In genomic region chr4:167290684-167291083, GRCh38 we compare ENCODE assay signal across 11 cellular contexts. TPM values are rescaled to one million over a fixed set of nuclear protein-coding genes. Genes with fewer than 3 reads are reported as not detected.
DNase-seq lines count a peak whose midpoint lies in the region; ATAC-seq and TF ChIP-seq lines count a peak whose summit lies in the region.
"Had no signal": no experiment of that assay in that cellular context is flagged by ENCODE, and none has a peak within 500 bp of the region (broad histone marks: within the 10 kb centered on the region; RNA-seq: fewer than 3 reads in every experiment).

No MANE protein-coding gene starts in this region.

- H3K4me1 ChIP-seq in cardiac muscle cell (ENCODE audit: low read depth) (no peaks in the 10 kb centered on the region), OCI-LY1 (ENCODE audit: insufficient read depth, low read length, severe bottlenecking) (no peaks in the 10 kb centered on the region), smooth muscle cell (ENCODE audit: low read depth) (no peaks in the 10 kb centered on the region)

- no peaks in the 10 kb centered on the region for H4K20me1 ChIP-seq in OCI-LY1 (ENCODE audit: insufficient read depth, low read length)
- no peaks in the 10 kb centered on the region for H4K20me1 ChIP-seq in smooth muscle cell (ENCODE audit: low read depth)

- H3K9me2 ChIP-seq in OCI-LY1 (ENCODE audit: low read depth, low read length), result no peaks in the 10 kb centered on the region

- H3F3A ChIP-seq in OCI-LY1 (ENCODE audit: insufficient read depth, low read length), result no peaks in the 10 kb centered on the region
- H3F3A ChIP-seq in smooth muscle cell (ENCODE audit: low read depth), result no peaks in the 10 kb centered on the region

- no peaks in the 10 kb centered on the region for H3K9me3 ChIP-seq in cardiac muscle cell (ENCODE audit: low read depth)
- H3K9me3 ChIP-seq in OCI-LY1 (ENCODE audit: low read length), result no peaks in the 10 kb centered on the region
- H3K9me3 ChIP-seq in smooth muscle cell (replicated peaks; ENCODE audit: low read depth), result no peaks in the 10 kb centered on the region

- H3K36me3 ChIP-seq in cardiac muscle cell, result no peaks in the 10 kb centered on the region
- no peaks in the 10 kb centered on the region for H3K36me3 ChIP-seq in OCI-LY1 (ENCODE audit: insufficient read depth, low read length)
- no peaks in the 10 kb centered on the region for H3K36me3 ChIP-seq in smooth muscle cell (ENCODE audit: low read depth)

- no peak for TF ChIP-seq CTCF in cardiac muscle cell (IDR thresholded peaks at IDR 0.05; ENCODE audit: low read depth, low read length)
- TF ChIP-seq CTCF in OCI-LY1 (IDR thresholded peaks at IDR 0.05; ENCODE audit: low read length), result peak; percentile 46
- peak; percentile 41 for TF ChIP-seq CTCF in fibroblast of pulmonary artery (IDR thresholded peaks at IDR 0.05; ENCODE audit: low read length, missing control alignments)
- peak; percentile 51 for TF ChIP-seq CTCF in smooth muscle cell (IDR thresholded peaks at IDR 0.05; ENCODE audit: borderline replicate concordance, insufficient read depth, poor library complexity, severe bottlenecking)

- H3K79me2 ChIP-seq in OCI-LY1 (ENCODE audit: insufficient read depth, low read length) (no peaks in the 10 kb centered on the region), smooth muscle cell (ENCODE audit: low read depth) (no peaks in the 10 kb centered on the region)

- no peak overlapping the region for H3K9ac ChIP-seq in OCI-LY1 (ENCODE audit: low read length)
- no peak overlapping the region for H3K9ac ChIP-seq in smooth muscle cell (ENCODE audit: low read depth)

- DNase-seq in cardiac muscle cell (ENCODE audit: low read depth in 1 of 2, low spot score in 1 of 2) (peak; percentile 34 to 35), cardiac septum (ENCODE audit: low spot score) (no peak), fibroblast of pulmonary artery (ENCODE audit: low read depth) (peak; percentile 63), smooth muscle cell (lab: John Stamatoyannopoulos, UW; ENCODE audit: unreplicated experiment) (no peak), OCI-M2 (lab: John Stamatoyannopoulos, UW; ENCODE audit: unreplicated experiment) (no peak)
- DNase-seq: activated CD8-positive, alpha-beta memory T cell treated with anti-CD3 and anti-CD28 coated beads, Interleukin-2, amount 50 U/mL, for 48 hours; stimulated activated CD4-positive, alpha-beta T cell treated with anti-CD3 and anti-CD28 coated beads, Interleukin-2, amount 100 ng/mL, for 24 hours had no signal

- ATAC-seq in GM19351 (IDR thresholded peaks at IDR 0.05; ENCODE audit: unreplicated experiment) (no peak), GM21619 (IDR thresholded peaks at IDR 0.05; ENCODE audit: unreplicated experiment) (no peak)

- H3K27ac ChIP-seq in cardiac muscle cell (no peak overlapping the region), OCI-LY1 (ENCODE audit: low read depth, low read length, poor library complexity, severe bottlenecking) (no peak overlapping the region), smooth muscle cell (ENCODE audit: low read depth) (no peak overlapping the region)

- no peak overlapping the region for H2AFZ ChIP-seq in OCI-LY1 (ENCODE audit: low read length)
- no peak overlapping the region for H2AFZ ChIP-seq in smooth muscle cell (ENCODE audit: low read depth)

- H3K4me3 ChIP-seq in cardiac muscle cell, result no peak overlapping the region
- no peak overlapping the region for H3K4me3 ChIP-seq in OCI-LY1 (ENCODE audit: low read depth, low read length, poor library complexity, severe bottlenecking)
- H3K4me3 ChIP-seq in fibroblast of pulmonary artery (replicated peaks; ENCODE audit: low read depth, low read length), result no peak overlapping the region
- H3K4me3 ChIP-seq in smooth muscle cell, result no peak overlapping the region

- intact Hi-C loops in cardiac septum (cut with DNase I), result loop anchor here (1.0 kb wide), 1 partner anchor 269 kb away; no protein-coding TSS in a partner anchor

- no peaks in the 10 kb centered on the region for H3K27me3 ChIP-seq in cardiac muscle cell
- H3K27me3 ChIP-seq in OCI-LY1 (ENCODE audit: insufficient read depth, low read length), result no peaks in the 10 kb centered on the region
- H3K27me3 ChIP-seq in smooth muscle cell (ENCODE audit: low read depth), result no peaks in the 10 kb centered on the region

- no peak overlapping the region for H3K4me2 ChIP-seq in OCI-LY1 (ENCODE audit: low read length)
- H3K4me2 ChIP-seq in smooth muscle cell, result no peak overlapping the region

RNA-seq across cellular contexts. Expression of gene SPOCK3, which starts 56.4 kb away (rescaled TPM):
- total RNA-seq in cardiac muscle cell (2.1 and 4.6 TPM in 2 replicates), cardiac septum (not detected), smooth muscle cell (0.22 and 0.49 TPM in 2 replicates)
- polyA plus RNA-seq in cardiac muscle cell (1.3 and 4.2 TPM in 2 replicates), smooth muscle cell (not detected in 2 replicates)
- polyA plus RNA-seq: IgD-negative memory B cell had no signal

Comparison
In these comparisons a context has a peak if more than half of its experiments do, and no peak if none do; other contexts are left out.
1. DNase-seq: peak in cardiac muscle cell (2 of 2) and fibroblast of pulmonary artery (single experiment); none in cardiac septum (single experiment), smooth muscle cell (single experiment) and OCI-M2 (single experiment).